In the genomic region with DNA sequence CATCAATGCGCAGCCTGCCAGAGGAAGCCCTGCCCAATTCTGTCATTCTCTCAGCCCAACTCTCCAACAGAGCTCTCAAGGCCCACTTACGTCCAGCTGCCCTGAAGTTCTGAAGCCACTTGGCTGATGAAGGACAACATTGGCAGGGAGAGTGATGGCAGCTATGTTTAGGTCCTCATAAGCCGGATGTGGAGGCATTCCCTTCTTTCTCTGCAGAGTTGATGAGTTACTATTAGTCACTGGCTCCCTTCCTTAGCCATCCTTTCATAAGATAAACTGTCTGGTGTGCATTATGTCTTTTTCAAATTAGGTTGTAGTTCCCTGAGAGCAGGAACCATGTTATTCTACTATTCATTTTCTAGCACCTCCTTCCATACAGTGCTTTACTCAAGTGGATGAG, we compare ENCODE assay signal across 20 cellular contexts. TPM values are rescaled to one million over a fixed set of nuclear protein-coding genes. Genes with fewer than 3 reads are reported as not detected.
DNase-seq lines count a peak whose midpoint lies in the region; ATAC-seq and TF ChIP-seq lines count a peak whose summit lies in the region.
"Had no signal": no experiment of that assay in that cellular context is flagged by ENCODE, and none has a peak within 500 bp of the region (broad histone marks: within the 10 kb centered on the region; RNA-seq: fewer than 3 reads in every experiment).

No MANE protein-coding gene starts in this region.

- H3K27me3 Mint-ChIP-seq in GM23338 (ENCODE audit: insufficient read depth, low read depth, poor library complexity) = peaks cover 9% of the 10 kb centered on the region

- no peaks in the 10 kb centered on the region for H3F3A ChIP-seq in GM23338 (replicated peaks; ENCODE audit: low read depth)

- no peak overlapping the region for H3K27ac Mint-ChIP-seq in GM23338
- H3K27ac Mint-ChIP-seq: activated CD4-positive, alpha-beta memory T cell treated with anti-CD3 and anti-CD28 coated beads for 36 hours; IgD-negative memory B cell; naive B cell had no signal

- no peak for TF ChIP-seq CTCF in GM23338 (conservative IDR thresholded peaks at IDR 0.05; ENCODE audit: low read depth in 2 of 2)
- TF ChIP-seq CTCF in fibroblast of the aortic adventitia (IDR thresholded peaks at IDR 0.05; ENCODE audit: insufficient read depth, low read length) = no peak
- no peak for TF ChIP-seq CTCF in lower lobe of right lung (IDR thresholded peaks at IDR 0.05)

- ATAC-seq in GM23338 (no peak), SK-N-SH treated with all-trans-retinoic acid at 6 μM for 48 hours (peak; percentile 79), HG02938 (IDR thresholded peaks at IDR 0.05; ENCODE audit: unreplicated experiment) (no peak), lower lobe of right lung (no peak)
- ATAC-seq: left lobe of liver had no signal

- no peak overlapping the region for H3K27ac ChIP-seq in GM23338 (ENCODE audit: low read depth)
- H3K27ac ChIP-seq in lower lobe of right lung = no peak overlapping the region
- H3K27ac ChIP-seq: A549, adrenal gland, colonic mucosa had no signal

- H2AFZ ChIP-seq in GM23338 = no peak overlapping the region

- peaks cover 43% of the 10 kb centered on the region for H3K9me3 Mint-ChIP-seq in GM23338
- H3K9me3 Mint-ChIP-seq: activated CD4-positive, alpha-beta memory T cell treated with anti-CD3 and anti-CD28 coated beads for 36 hours had no signal

- no peaks in the 10 kb centered on the region for H3K9me3 ChIP-seq in lower lobe of right lung
- H3K9me3 ChIP-seq: A549, adrenal gland, Caco-2, colonic mucosa had no signal

- H3K9me2 ChIP-seq in GM23338 (ENCODE audit: insufficient read depth) = peaks cover 7% of the 10 kb centered on the region; the same call in 1 of the 2 replicates

- 0 out of 2 replicates have a peak, but pooled peaks cover 4% of the 10 kb centered on the region for H3K36me3 ChIP-seq in GM23338 (ENCODE audit: insufficient read depth)
- no peaks in the 10 kb centered on the region for H3K36me3 ChIP-seq in lower lobe of right lung
- H3K36me3 ChIP-seq: adrenal gland, colonic mucosa had no signal

- no peak overlapping the region for H3K4me3 Mint-ChIP-seq in GM23338
- H3K4me3 Mint-ChIP-seq: activated CD4-positive, alpha-beta memory T cell treated with anti-CD3 and anti-CD28 coated beads for 36 hours; IgD-negative memory B cell; naive B cell had no signal

- peak overlapping the region; percentile 28; the same call in 1 of the 2 replicates for H3K4me2 ChIP-seq in GM23338
- H3K4me2 ChIP-seq: A549 had no signal

- H3K79me2 ChIP-seq in GM23338 (replicated peaks; ENCODE audit: insufficient read depth) = peaks cover 17% of the 10 kb centered on the region

- peaks cover 19% of the 10 kb centered on the region for H3K4me1 Mint-ChIP-seq in GM23338
- H3K4me1 Mint-ChIP-seq: IgD-negative memory B cell, naive B cell had no signal

- peaks cover 32% of the 10 kb centered on the region for H3K4me1 ChIP-seq in GM23338 (ENCODE audit: insufficient read depth)
- H3K4me1 ChIP-seq in lower lobe of right lung = no peaks in the 10 kb centered on the region
- H3K4me1 ChIP-seq: adrenal gland, Caco-2, colonic mucosa had no signal

- DNase-seq in A172 (ENCODE audit: low spot score) (peak; percentile 88), GM23338 (ENCODE audit: low spot score) (no peak), fibroblast of the aortic adventitia (ENCODE audit: low read depth) (peak; percentile 71), NCI-H1105 (lab: John Stamatoyannopoulos, UW) (no peak), GM19238 (ENCODE audit: insufficient read length, low spot score) (no peak), lower lobe of right lung (no peak)
- DNase-seq: activated CD4-positive, alpha-beta memory T cell treated with anti-CD3 and anti-CD28 coated beads for 36 hours; activated T-cell treated with anti-CD3 and anti-CD28 coated beads, Interleukin-2, amount 50 U/mL, for 48 hours; adrenal gland; Caco-2; colonic mucosa; naive B cell; NCI-H1105 treated with DMSO at 0.1 percent for 48 hours had no signal

- H3K36me3 Mint-ChIP-seq in GM23338 (ENCODE audit: low read depth) = peaks cover 39% of the 10 kb centered on the region
- H3K36me3 Mint-ChIP-seq: activated CD4-positive, alpha-beta memory T cell treated with anti-CD3 and anti-CD28 coated beads for 36 hours; naive B cell had no signal

- intact Hi-C loops in lower lobe of right lung (cut with DNase I) = no loop called here

- H3K4me3 ChIP-seq in GM23338 (no peak overlapping the region), fibroblast of the aortic adventitia (ENCODE audit: low read depth, low read length) (no peak overlapping the region), lower lobe of right lung (no peak overlapping the region)
- H3K4me3 ChIP-seq: A549, adrenal gland, colonic mucosa had no signal

- no peaks in the 10 kb centered on the region for H4K20me1 ChIP-seq in GM23338 (replicated peaks; ENCODE audit: insufficient read depth)

- H3K27me3 ChIP-seq in GM23338 (ENCODE audit: insufficient read depth) (no peaks in the 10 kb centered on the region), lower lobe of right lung (ENCODE audit: low read depth) (no peaks in the 10 kb centered on the region)
- H3K27me3 ChIP-seq: adrenal gland, colonic mucosa had no signal

TF ChIP-seq in GM23338, 12 proteins besides CTCF, POLR2A, EP300 and RAD21 (continues in another document):
- TF ChIP-seq JUNB (IDR thresholded peaks at IDR 0.05; ENCODE audit: unreplicated experiment) = no peak
- TF ChIP-seq, protein P1, sequence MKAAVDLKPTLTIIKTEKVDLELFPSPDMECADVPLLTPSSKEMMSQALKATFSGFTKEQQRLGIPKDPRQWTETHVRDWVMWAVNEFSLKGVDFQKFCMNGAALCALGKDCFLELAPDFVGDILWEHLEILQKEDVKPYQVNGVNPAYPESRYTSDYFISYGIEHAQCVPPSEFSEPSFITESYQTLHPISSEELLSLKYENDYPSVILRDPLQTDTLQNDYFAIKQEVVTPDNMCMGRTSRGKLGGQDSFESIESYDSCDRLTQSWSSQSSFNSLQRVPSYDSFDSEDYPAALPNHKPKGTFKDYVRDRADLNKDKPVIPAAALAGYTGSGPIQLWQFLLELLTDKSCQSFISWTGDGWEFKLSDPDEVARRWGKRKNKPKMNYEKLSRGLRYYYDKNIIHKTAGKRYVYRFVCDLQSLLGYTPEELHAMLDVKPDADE (IDR thresholded peaks at IDR 0.05) = no peak

TF ChIP-seq in SK-N-SH treated with all-trans-retinoic acid at 6 μM for 48 hours, 23 proteins besides CTCF, POLR2A, EP300 and RAD21:
- no peak for TF ChIP-seq ZNF565 (CRISPR knock-in tag; conservative IDR thresholded peaks at IDR 0.05; ENCODE audit: low read depth)
- TF ChIP-seq BACH2 (CRISPR knock-in tag; IDR thresholded peaks at IDR 0.05; ENCODE audit: borderline replicate concordance) = no peak

RNA-seq across cellular contexts. Expression of a gene that starts 22.6 kb away (rescaled TPM):
- not detected in 2 replicates for total RNA-seq in A172 (2014; rRNA removed; shearing (Covaris generic))
- 5.6 and 7.3 TPM in 2 replicates for total RNA-seq in GM23338 (2014; rRNA removed; shearing (Covaris generic))
- 3.5 and 3.6 TPM in 2 replicates for polyA plus RNA-seq in GM23338 (2016; fragmentation: Nextera tagmentation; extraction: Ambion mirVana)
- total RNA-seq in fibroblast of the aortic adventitia (ENCODE audit: low replicate concordance) (0.09 TPM in 1 of 2 replicates, not detected in the other), lower lobe of right lung (1.4 TPM)
- total RNA-seq: activated CD4-positive, alpha-beta memory T cell treated with anti-CD3 and anti-CD28 coated beads for 36 hours; pulmonary artery endothelial cell; SK-MEL-5 had no signal
- polyA plus RNA-seq: IgD-negative memory B cell had no signal

Comparison
In these comparisons a context has a peak if more than half of its experiments do, and no peak if none do; other contexts are left out.
1. DNase-seq: peak in A172 (single experiment) and fibroblast of the aortic adventitia (single experiment); none in GM23338 (single experiment), NCI-H1105 (single experiment), GM19238 (single experiment) and lower lobe of right lung (single experiment).